Comparison of ENCODE assay signal across 10 cellular contexts in genomic region chr11:65132238-65132987, GRCh38. TPM values are rescaled to one million over a fixed set of nuclear protein-coding genes. Genes with fewer than 3 reads are reported as not detected.
DNase-seq lines count a peak whose midpoint lies in the region; ATAC-seq and TF ChIP-seq lines count a peak whose summit lies in the region.
"Had no signal": no experiment of that assay in that cellular context is flagged by ENCODE, and none has a peak within 500 bp of the region (broad histone marks: within the 10 kb centered on the region; RNA-seq: fewer than 3 reads in every experiment).

No MANE protein-coding gene starts in this region.

- dilution Hi-C loops in IMR-90 (cut with HindIII; ENCODE audit: low sequenced_read_pairs, unreplicated experiment): no loop called here

- TF ChIP-seq POLR2A in IMR-90 (IDR thresholded peaks at IDR 0.05; ENCODE audit: low read depth, low read length) (no peak), stomach (IDR thresholded peaks at IDR 0.05) (no peak)

- peak overlapping the region; percentile 26 for H2AFZ ChIP-seq in IMR-90 (replicated peaks; ENCODE audit: low read length, poor library complexity)
- H2AFZ ChIP-seq: parathyroid adenoma had no signal

- H4K8ac ChIP-seq in IMR-90 (ENCODE audit: low read depth in 2 of 2, low read length in 2 of 2): no peak overlapping the region

- H3K23ac ChIP-seq in IMR-90 (ENCODE audit: low read depth, low read length): no peak overlapping the region

- H3K4me1 Mint-ChIP-seq in activated CD4-positive, alpha-beta T cell treated with anti-CD3 and anti-CD28 coated beads for 36 hours: peaks cover 27% of the 10 kb centered on the region

- no peaks in the 10 kb centered on the region for H3K27me3 Mint-ChIP-seq in activated CD4-positive, alpha-beta T cell treated with anti-CD3 and anti-CD28 coated beads for 36 hours

- H2AK5ac ChIP-seq in IMR-90 (ENCODE audit: low read depth, low read length): no peak overlapping the region

- no peak for TF ChIP-seq EP300 in stomach (IDR thresholded peaks at IDR 0.05)

- H2AK9ac ChIP-seq in IMR-90 (replicated peaks; ENCODE audit: low read depth, low read length, poor library complexity): peak overlapping the region; percentile 77

- no peak for TF ChIP-seq RAD21 in IMR-90 (IDR thresholded peaks at IDR 0.05; ENCODE audit: low read length)

- H3K18ac ChIP-seq in IMR-90 (ENCODE audit: low read depth, low read length): no peak overlapping the region

- no peak for DNase-seq in activated CD4-positive, alpha-beta T cell treated with anti-CD3 and anti-CD28 coated beads for 36 hours
- no peak for DNase-seq in activated CD4-positive, alpha-beta T cell treated with anti-CD3 and anti-CD28 coated beads for 1 hour
- DNase-seq in IMR-90 (no peak), epithelial cell of prostate (ENCODE audit: low read depth, low spot score) (no peak), stomach (no peak), NCI-H1436 (lab: John Stamatoyannopoulos, UW) (no peak), DMS79 (lab: John Stamatoyannopoulos, UW) (no peak)

- H3K27me3 ChIP-seq in IMR-90 (ENCODE audit: control insufficient read depth, insufficient read depth, low read length) (no peaks in the 10 kb centered on the region), stomach (no peaks in the 10 kb centered on the region)
- H3K27me3 ChIP-seq: adrenal gland had no signal

- H2BK15ac ChIP-seq in IMR-90 (ENCODE audit: low read depth, low read length): no peak overlapping the region

- H2BK120ac ChIP-seq in IMR-90 (ENCODE audit: low read depth, low read length): no peak overlapping the region

- H3K79me1 ChIP-seq in IMR-90 (ENCODE audit: low read depth in 1 of 2, low read length in 2 of 2): peaks cover 24 to 48% of the 10 kb centered on the region in 2 experiments

- H3K27ac ChIP-seq in IMR-90 (ENCODE audit: insufficient read depth, low read length) (no peak overlapping the region), epithelial cell of prostate (peak overlapping the region; percentile 97), stomach (peak overlapping the region in 4 of 5 donors; percentile 94 to 99 (median 98))
- H3K27ac ChIP-seq: parathyroid adenoma had no signal

- peaks cover 21% of the 10 kb centered on the region for H3K9me1 ChIP-seq in IMR-90 (ENCODE audit: insufficient read depth, low read length)

- no peak overlapping the region for H3K4me2 ChIP-seq in IMR-90 (ENCODE audit: low read depth, low read length)

- peaks cover 12% of the 10 kb centered on the region for H3K36me3 Mint-ChIP-seq in activated CD4-positive, alpha-beta T cell treated with anti-CD3 and anti-CD28 coated beads for 36 hours (ENCODE audit: low read depth)

- H3K9me3 Mint-ChIP-seq in activated CD4-positive, alpha-beta T cell treated with anti-CD3 and anti-CD28 coated beads for 36 hours (ENCODE audit: low read depth): no peaks in the 10 kb centered on the region

- H3K14ac ChIP-seq in IMR-90 (replicated peaks; ENCODE audit: low read depth, low read length): no peak overlapping the region

- no peak overlapping the region for H3K9ac ChIP-seq in IMR-90 (ENCODE audit: low read depth, low read length)
- H3K9ac ChIP-seq: parathyroid adenoma had no signal

- no peak overlapping the region for H4K91ac ChIP-seq in IMR-90 (ENCODE audit: insufficient read depth, low read depth, low read length)

- CTCF ChIA-PET in activated CD4-positive, alpha-beta T cell treated with anti-CD3 and anti-CD28 coated beads for 36 hours (lab: Charles Lee): interaction anchor here (0.5 to 1.0 kb wide), 3 partner anchors 10 to 439 kb away, joined by 3 to 4 read pairs (median 4); partner anchors contain the start of genes FAU and MRPL49
- CTCF ChIA-PET in IMR-90 (lab: Yijun Ruan, JAX): interaction anchor here (0.5 kb wide), 1 partner anchor 253 kb away, joined by 3 read pairs; no protein-coding TSS in a partner anchor

- no peak overlapping the region for H2BK5ac ChIP-seq in IMR-90 (ENCODE audit: low read depth, low read length, poor library complexity, severe bottlenecking)

- H4K20me1 ChIP-seq in IMR-90 (ENCODE audit: insufficient read depth, low read length): peaks cover 28% of the 10 kb centered on the region

- no peak overlapping the region for H3K4ac ChIP-seq in IMR-90 (ENCODE audit: low read depth, low read length)

- ATAC-seq in activated CD4-positive, alpha-beta T cell treated with anti-CD3 and anti-CD28 coated beads for 36 hours: no peak
- ATAC-seq in IMR-90 (ENCODE audit: low read depth): no peak
- ATAC-seq in HG03442 (IDR thresholded peaks at IDR 0.05; ENCODE audit: unreplicated experiment): no peak

- H3K4me3 ChIP-seq in IMR-90 (ENCODE audit: insufficient read depth, low read depth, low read length) (no peak overlapping the region), stomach (peak overlapping the region; percentile 80 to 99 (median 92))

- POLR2A ChIA-PET in activated CD4-positive, alpha-beta T cell treated with anti-CD3 and anti-CD28 coated beads for 36 hours (lab: Charles Lee): interaction anchor here (1.3 to 3.2 kb wide), 2 partner anchors 10 to 130 kb away, joined by 5 to 14 read pairs; partner anchors contain the start of genes FAU, MRPL49 and POLA2
- POLR2A ChIA-PET in IMR-90 (lab: Charles Lee; ENCODE audit: unreplicated experiment): interaction anchor here (1.0 kb wide), 1 partner anchor 11 kb away, joined by 3 read pairs; the partner anchor contains the start of genes FAU and MRPL49

- WGBS in IMR-90 (ENCODE audit: extremely low coverage in 2 of 2, insufficient read length in 1 of 2), 2 experiments: no CpG with 5 or more reads among the region's 10 CpGs
- 41 to 59% (median 49%) methylated on average over 9 to 10 of the region's 10 CpGs for WGBS in stomach, 5 donors

- in situ Hi-C loops in IMR-90 (cut with MboI; ENCODE audit: low sequenced_read_pairs): no loop called here

- H3K4me1 ChIP-seq in IMR-90 (ENCODE audit: control insufficient read depth, insufficient read depth, low read length): peaks cover 6% of the 10 kb centered on the region; the same call in 1 of the 2 replicates
- peaks cover 25 to 50% (median 44%) of the 10 kb centered on the region in 4 donors for H3K4me1 ChIP-seq in stomach

- H3K9me3 ChIP-seq in IMR-90 (ENCODE audit: control insufficient read depth, insufficient read depth, low read length): no peaks in the 10 kb centered on the region
- H3K9me3 ChIP-seq in stomach: no peaks in the 10 kb centered on the region
- H3K9me3 ChIP-seq: adrenal gland had no signal

- no peak overlapping the region for H3K56ac ChIP-seq in IMR-90 (ENCODE audit: extremely low read depth, insufficient read depth, low read length)

- H2BK20ac ChIP-seq in IMR-90 (ENCODE audit: low read depth, low read length): no peak overlapping the region

- intact Hi-C loops in activated CD4-positive, alpha-beta T cell treated with anti-CD3 and anti-CD28 coated beads for 36 hours (cut with DNase I, micrococcal nuclease): no loop called here
- intact Hi-C loops in IMR-90 (cut with micrococcal nuclease): no loop called here
- intact Hi-C loops in stomach (cut with DNase I; ENCODE audit: low total_unique reads): no loop called here

- BruUV-seq in IMR-90 (replicated peaks; lab: Mats Ljungman, UMichigan): no TSS peak

- H4K5ac ChIP-seq in IMR-90 (ENCODE audit: low read depth, low read length): no peak overlapping the region

- no peak for TF ChIP-seq CTCF in IMR-90 (conservative IDR thresholded peaks at IDR 0.05; ENCODE audit: low read depth, low read length)
- TF ChIP-seq CTCF in stomach (IDR thresholded peaks at IDR 0.05): no peak

- H3K4me3 Mint-ChIP-seq in activated CD4-positive, alpha-beta T cell treated with anti-CD3 and anti-CD28 coated beads for 36 hours: peak overlapping the region; percentile 97

- H3K27ac Mint-ChIP-seq in activated CD4-positive, alpha-beta T cell treated with anti-CD3 and anti-CD28 coated beads for 36 hours: peak overlapping the region; percentile 97

- H3K36me3 ChIP-seq in IMR-90 (ENCODE audit: control insufficient read depth, insufficient read depth, low read length) (peaks cover 52% of the 10 kb centered on the region), stomach (peaks cover 56 to 57% (median 57%) of the 10 kb centered on the region in 4 donors)

RNA-seq across cellular contexts. Expression of gene SYVN1, which starts 1.9 kb away (rescaled TPM):
- 10 to 100 TPM; 24.3 to 31.1 TPM for total RNA-seq in activated CD4-positive, alpha-beta T cell treated with anti-CD3 and anti-CD28 coated beads for 36 hours
- total RNA-seq in IMR-90 (2012; rRNA removed): 8.3 and 9.5 TPM in 2 replicates
- 45.7 and 52.9 TPM in 2 replicates for polyA plus RNA-seq in IMR-90 (2012; rRNA removed)
- polyA plus RNA-seq in IMR-90 (2012; cell fraction: cytosol; rRNA removed): 22.9 and 32.0 TPM in 2 replicates
- polyA plus RNA-seq in IMR-90 (2012; cell fraction: nucleus; rRNA removed; ENCODE audit: low replicate concordance): 107 and 150 TPM in 2 replicates
- total RNA-seq in stomach: 10 to 100 TPM; 20.0 to 75.3 (median 64.9) TPM
- 10 to 100 TPM in 2 of 3 donors, 1 to 10 TPM in 1; 7.2 to 18.5 (median 13.4) TPM for polyA plus RNA-seq in stomach

RNA-seq across cellular contexts. Expression of gene MRPL49, which starts 10.3 kb away (rescaled TPM):
- total RNA-seq in activated CD4-positive, alpha-beta T cell treated with anti-CD3 and anti-CD28 coated beads for 36 hours: 10 to 100 TPM; 58.5 to 62.5 TPM
- total RNA-seq in IMR-90 (2012; rRNA removed): 54.2 and 55.2 TPM in 2 replicates
- 51.5 and 56.8 TPM in 2 replicates for polyA plus RNA-seq in IMR-90 (2012; rRNA removed)
- polyA plus RNA-seq in IMR-90 (2012; cell fraction: cytosol; rRNA removed): 39.1 and 52.5 TPM in 2 replicates
- 24.5 and 42.4 TPM in 2 replicates for polyA plus RNA-seq in IMR-90 (2012; cell fraction: nucleus; rRNA removed; ENCODE audit: low replicate concordance)
- 10 to 100 TPM; 22.8 to 75.9 (median 33.0) TPM for total RNA-seq in stomach
- polyA plus RNA-seq in stomach: 10 to 100 TPM; 36.0 to 69.8 (median 39.9) TPM

RNA-seq across cellular contexts. Expression of gene FAU, which starts 10.5 kb away (rescaled TPM):
- 1,000 to 10,000 TPM; 1,125 to 1,182 TPM for total RNA-seq in activated CD4-positive, alpha-beta T cell treated with anti-CD3 and anti-CD28 coated beads for 36 hours
- 189 and 285 TPM in 2 replicates for total RNA-seq in IMR-90 (2012; rRNA removed)
- 652 and 804 TPM in 2 replicates for polyA plus RNA-seq in IMR-90 (2012; rRNA removed)
- polyA plus RNA-seq in IMR-90 (2012; cell fraction: cytosol; rRNA removed): 812 and 1,747 TPM in 2 replicates
- polyA plus RNA-seq in IMR-90 (2012; cell fraction: nucleus; rRNA removed; ENCODE audit: low replicate concordance): 249 and 290 TPM in 2 replicates
- 1,000 to 10,000 TPM in 1 of 5 donors, 100 to 1,000 TPM in 4; 456 to 1,872 (median 566) TPM for total RNA-seq in stomach
- polyA plus RNA-seq in stomach: 1,000 to 10,000 TPM; 1,111 to 1,352 (median 1,208) TPM

RNA-seq across cellular contexts. Expression of gene ZNHIT2, which starts 14.9 kb away (rescaled TPM):
- 1 to 10 TPM; 7.1 to 9.7 TPM for total RNA-seq in activated CD4-positive, alpha-beta T cell treated with anti-CD3 and anti-CD28 coated beads for 36 hours
- total RNA-seq in IMR-90 (2012; rRNA removed): 3.6 and 3.9 TPM in 2 replicates
- polyA plus RNA-seq in IMR-90 (2012; rRNA removed): 5.9 and 7.7 TPM in 2 replicates
- polyA plus RNA-seq in IMR-90 (2012; cell fraction: cytosol; rRNA removed): 11.1 and 11.4 TPM in 2 replicates
- polyA plus RNA-seq in IMR-90 (2012; cell fraction: nucleus; rRNA removed; ENCODE audit: low replicate concordance): 2.5 and 10.5 TPM in 2 replicates
- total RNA-seq in stomach: 100 to 1,000 TPM in 1 of 5 donors, 10 to 100 TPM in 1, 1 to 10 TPM in 2, not detected in 1; 2.4 to 130 (median 39.9) TPM
- 10 to 100 TPM; 18.0 to 20.0 (median 18.9) TPM for polyA plus RNA-seq in stomach

RNA-seq across cellular contexts. Expression of gene TM7SF2, which starts 20.7 kb away (rescaled TPM):
- total RNA-seq in activated CD4-positive, alpha-beta T cell treated with anti-CD3 and anti-CD28 coated beads for 36 hours: 10 to 100 TPM; 17.4 to 18.1 TPM
- total RNA-seq in IMR-90 (2012; rRNA removed): 4.7 and 5.7 TPM in 2 replicates
- polyA plus RNA-seq in IMR-90 (2012; rRNA removed): 7.6 and 11.5 TPM in 2 replicates
- 12.0 and 19.9 TPM in 2 replicates for polyA plus RNA-seq in IMR-90 (2012; cell fraction: cytosol; rRNA removed)
- 27.7 and 50.8 TPM in 2 replicates for polyA plus RNA-seq in IMR-90 (2012; cell fraction: nucleus; rRNA removed; ENCODE audit: low replicate concordance)
- total RNA-seq in stomach: 100 to 1,000 TPM in 1 of 5 donors, 10 to 100 TPM in 3, 1 to 10 TPM in 1; 7.6 to 118 (median 19.6) TPM
- 10 to 100 TPM; 38.6 to 65.2 (median 51.9) TPM for polyA plus RNA-seq in stomach
